8 cellular contexts compared by ENCODE assay signal in the genomic region with DNA sequence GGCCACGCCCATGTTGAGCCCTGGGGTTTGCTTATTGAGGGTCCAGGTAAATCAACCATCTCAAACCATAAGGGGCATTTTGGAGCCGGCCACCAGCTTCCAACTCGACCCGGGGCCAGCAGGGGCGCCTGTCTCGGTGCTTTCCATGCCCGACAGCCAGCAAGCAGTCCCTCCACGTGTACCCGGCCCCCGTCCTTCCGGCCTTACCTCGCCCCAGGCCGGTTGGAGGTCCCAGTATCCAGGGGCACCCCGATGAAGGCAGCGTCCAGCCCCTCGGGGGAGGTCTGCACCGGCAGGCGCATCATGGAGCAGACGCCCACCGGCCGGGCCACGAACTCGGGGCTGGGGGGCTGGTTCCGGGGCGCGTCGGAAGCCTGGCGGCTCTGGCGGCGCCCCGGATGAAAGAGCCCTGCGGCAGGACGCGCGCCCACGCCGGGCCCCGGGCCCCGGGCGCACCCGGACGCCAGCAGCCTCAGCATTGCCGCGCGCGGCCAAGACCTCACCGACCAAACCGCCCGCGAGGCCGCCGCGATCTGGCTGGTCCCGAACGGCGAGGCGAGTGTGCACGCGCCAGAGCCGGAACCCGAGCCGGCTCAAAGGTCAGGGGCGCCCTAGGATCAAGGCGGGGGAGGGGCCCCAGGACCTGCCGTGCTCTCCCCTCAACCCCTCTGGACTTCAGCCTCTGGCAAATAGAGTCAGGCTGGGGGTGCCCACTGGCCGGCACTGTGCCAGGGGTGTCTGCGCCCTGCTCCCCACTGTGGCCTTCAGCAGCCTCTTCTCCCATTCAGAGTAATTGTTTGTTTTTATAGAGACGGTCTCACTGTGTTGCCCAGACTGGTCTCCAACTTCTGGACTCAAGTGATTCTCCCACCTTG. TPM values are rescaled to one million over a fixed set of nuclear protein-coding genes. Genes with fewer than 3 reads are reported as not detected.
A peak's percentile ranks its signal among the peaks of the same experiment; 100 is the strongest.
DNase-seq lines count a peak whose midpoint lies in the region; ATAC-seq and TF ChIP-seq lines count a peak whose summit lies in the region.

AGMAT (minus strand) TSS at position 563 of the 875 bp plus-strand sequence; CDS start at position 479, 84 bp downstream.

- no peaks in the 10 kb centered on the region for H3F3A ChIP-seq in DOHH2 (ENCODE audit: control insufficient read depth, insufficient read depth)
- H3F3A ChIP-seq in PC-3 (ENCODE audit: low read length, unreplicated experiment), result no peaks in the 10 kb centered on the region

- H3K27ac ChIP-seq in DOHH2 (ENCODE audit: low read depth, low read length) (no peak within 1 kb of the TSS), H9 (ENCODE audit: insufficient read length, low read depth, low read length) (no peak within 1 kb of the TSS), PC-3 (ENCODE audit: low read length) (0 out of 2 replicates have a peak within 1 kb of the TSS, but pooled peaks have one; percentile 14)

- H3K9me3 ChIP-seq in DOHH2 (ENCODE audit: control insufficient read depth, insufficient read depth, low read length) (no peaks in the 10 kb centered on the region; the same call in 1 of the 2 replicates), H9 (ENCODE audit: control insufficient read depth, low read depth, low read length) (no peaks in the 10 kb centered on the region), PC-3 (ENCODE audit: low read length) (no peaks in the 10 kb centered on the region)

- no peaks in the 10 kb centered on the region for H3K79me2 ChIP-seq in DOHH2 (ENCODE audit: control insufficient read depth, low read length)
- H3K79me2 ChIP-seq in H9 (ENCODE audit: insufficient read depth, low read length), result no peaks in the 10 kb centered on the region
- no peaks in the 10 kb centered on the region for H3K79me2 ChIP-seq in PC-3 (ENCODE audit: low read length)

- peaks cover 4 to 5% of the 10 kb centered on the region in 2 experiments for H3K4me1 Mint-ChIP-seq in H9

- H3K9ac ChIP-seq in H9 (ENCODE audit: extremely low read depth, insufficient read length, low read length), result no peak within 1 kb of the TSS
- H3K9ac ChIP-seq in PC-3 (ENCODE audit: low read length), result peak within 1 kb of the TSS; percentile 85

- peaks cover 3% of the 10 kb centered on the region for H3K27me3 Mint-ChIP-seq in H9 (ENCODE audit: low read depth)

- H2BK120ac ChIP-seq in H9 (ENCODE audit: low read depth, low read length, poor library complexity, severe bottlenecking), result no peak within 1 kb of the TSS

- H4K91ac ChIP-seq in H9 (ENCODE audit: insufficient read length, low read depth, low read length), result no peak within 1 kb of the TSS

- no peak within 1 kb of the TSS for H4K8ac ChIP-seq in H9 (replicated peaks; ENCODE audit: insufficient read length, low read depth, low read length)

- no peak within 1 kb of the TSS; a peak in 1 of 7 replicates for H3K27ac Mint-ChIP-seq in H9

- H2AK5ac ChIP-seq in H9 (ENCODE audit: insufficient read length, low read length), result no peak within 1 kb of the TSS

- H3K4me1 ChIP-seq in DOHH2 (ENCODE audit: control insufficient read depth, low read length) (peaks cover 17% of the 10 kb centered on the region), H9 (ENCODE audit: insufficient read depth, low read length) (no peaks in the 10 kb centered on the region), PC-3 (ENCODE audit: insufficient read depth, low read length) (no peaks in the 10 kb centered on the region)

- no TSS peak for BruUV-seq in PC-3 (replicated peaks; lab: Mats Ljungman, UMichigan)

- intact Hi-C loops in PC-3 (cut with micrococcal nuclease) (no loop called here), left ventricle myocardium superior (cut with micrococcal nuclease) (no loop called here)

- H2BK15ac ChIP-seq in H9 (ENCODE audit: low read depth, low read length), result no peak within 1 kb of the TSS

- no peak within 1 kb of the TSS for H2BK12ac ChIP-seq in H9 (ENCODE audit: insufficient read length, low read depth, low read length)

- POLR2A ChIA-PET in PC-3 (lab: Charles Lee; ENCODE audit: unreplicated experiment), result no interaction called here

- H2BK20ac ChIP-seq in H9 (ENCODE audit: low read depth, low read length, poor library complexity, severe bottlenecking), result no peak within 1 kb of the TSS

- CTCF ChIA-PET in PC-3 (lab: Charles Lee), result interaction anchor here (0.9 kb wide), 1 partner anchor 11 kb away, joined by 5 read pairs; no protein-coding TSS in a partner anchor

- peak within 1 kb of the TSS; percentile 93 for H3K14ac ChIP-seq in H9 (ENCODE audit: insufficient read depth, low read length)

- H4K5ac ChIP-seq in H9 (ENCODE audit: insufficient read length, low read depth, low read length), result no peak within 1 kb of the TSS

- H3K4me3 ChIP-seq in DOHH2 (ENCODE audit: low read length) (peak within 1 kb of the TSS; percentile 73), PC-3 (ENCODE audit: low read length) (peak within 1 kb of the TSS; percentile 75), skeletal muscle cell (ENCODE audit: low read depth, low read length) (peak within 1 kb of the TSS; percentile 46)

- peaks cover 0 to 5% (median 0%) of the 10 kb centered on the region in 3 experiments; a peak in 2 of 7 replicates for H3K36me3 Mint-ChIP-seq in H9 (ENCODE audit: insufficient read depth in 1 of 3, low read depth in 3 of 3)

- H3K4ac ChIP-seq in H9 (ENCODE audit: low read depth, low read length), result no peak within 1 kb of the TSS

- H3K18ac ChIP-seq in H9 (ENCODE audit: insufficient read length, low read depth, low read length), result peak within 1 kb of the TSS; percentile 93

- no peak for TF ChIP-seq CTCF in DOHH2 (IDR thresholded peaks at IDR 0.05; ENCODE audit: low read depth, low read length, poor library complexity, severe bottlenecking)
- peak; percentile 71 for TF ChIP-seq CTCF in H9 (conservative IDR thresholded peaks at IDR 0.05)
- TF ChIP-seq CTCF in PC-3 (conservative IDR thresholded peaks at IDR 0.05; ENCODE audit: low read depth, low read length), result peak; percentile 44

- ATAC-seq in PC-3 (peak; percentile 82), left ventricle myocardium superior (peak; percentile 70), GM21515 (IDR thresholded peaks at IDR 0.05; ENCODE audit: unreplicated experiment) (no peak)

- H3K9me2 ChIP-seq in DOHH2 (replicated peaks; ENCODE audit: control insufficient read depth, low read length) (no peaks in the 10 kb centered on the region), PC-3 (replicated peaks; ENCODE audit: low read length) (no peaks in the 10 kb centered on the region)

- no peak within 1 kb of the TSS for H3K56ac ChIP-seq in H9 (ENCODE audit: insufficient read length, low read depth, low read length)

- peak; percentile 91 for DNase-seq in H9
- DNase-seq in PC-3, result peak; percentile 37
- peak; percentile 37 for DNase-seq in activated gamma-delta T cell treated with anti-CD3 and anti-CD28 coated beads, Interleukin-2, amount 50 U/mL, for 16 hours (ENCODE audit: low read depth)
- peak; percentile 55 for DNase-seq in left ventricle myocardium superior
- no peak for DNase-seq in skeletal muscle cell (ENCODE audit: low read depth)
- DNase-seq in NCI-H524 (lab: John Stamatoyannopoulos, UW), result no peak

- H4K20me1 ChIP-seq in DOHH2 (ENCODE audit: control insufficient read depth, insufficient read depth, low read depth, low read length) (no peaks in the 10 kb centered on the region), H9 (ENCODE audit: control insufficient read depth, insufficient read depth, insufficient read length) (no peaks in the 10 kb centered on the region), PC-3 (ENCODE audit: low read length) (no peaks in the 10 kb centered on the region)

- H3K9me3 Mint-ChIP-seq in H9, result no peaks in the 10 kb centered on the region

- H3K23ac ChIP-seq in H9 (ENCODE audit: insufficient read length, low read depth, low read length), result no peak within 1 kb of the TSS

- peaks cover 3% of the 10 kb centered on the region for H3K27me3 ChIP-seq in DOHH2 (ENCODE audit: control insufficient read depth, low read length)
- H3K27me3 ChIP-seq in H9 (ENCODE audit: insufficient read depth, low read length), result no peaks in the 10 kb centered on the region
- H3K27me3 ChIP-seq in PC-3 (ENCODE audit: low read length), result no peaks in the 10 kb centered on the region

- H2AFZ ChIP-seq in H9 (ENCODE audit: low read length) (no peak within 1 kb of the TSS), PC-3 (ENCODE audit: low read length) (peak within 1 kb of the TSS; percentile 96)

- no peaks in the 10 kb centered on the region for H3K23me2 ChIP-seq in H9 (ENCODE audit: insufficient read length, low read depth, low read length, poor library complexity, severe bottlenecking)

- peak within 1 kb of the TSS; percentile 62 to 76 for H3K4me3 Mint-ChIP-seq in H9

- H3K4me2 ChIP-seq in DOHH2 (ENCODE audit: low read length) (peak within 1 kb of the TSS; percentile 95), H9 (ENCODE audit: insufficient read depth, insufficient read length, low read length) (peak within 1 kb of the TSS; percentile 43), PC-3 (ENCODE audit: low read length) (peak within 1 kb of the TSS; percentile 96)

- no CpG with 5 or more reads among the region's 68 CpGs for WGBS in H9 (ENCODE audit: extremely low coverage, insufficient read length, low lambda C conversion rate)

- no peaks in the 10 kb centered on the region for H3K79me1 ChIP-seq in H9 (ENCODE audit: insufficient read depth, low read depth, low read length, poor library complexity, severe bottlenecking)

- H3K36me3 ChIP-seq in DOHH2 (ENCODE audit: control insufficient read depth, low read length), result no peaks in the 10 kb centered on the region
- H3K36me3 ChIP-seq in PC-3 (ENCODE audit: low read depth, low read length), result no peaks in the 10 kb centered on the region

- H3T11ph ChIP-seq in H9 (ENCODE audit: low read length), result no peak within 1 kb of the TSS

- no peak within 1 kb of the TSS for H2BK5ac ChIP-seq in H9 (ENCODE audit: insufficient read length, low read length)

RNA-seq across cellular contexts. Expression of gene AGMAT, which starts in this region (rescaled TPM):
- total RNA-seq in H9 (2021), result 4.0 TPM in 2 replicates
- total RNA-seq in PC-3 (2014; rRNA removed), result 8.2 and 9.4 TPM in 2 replicates
- not detected for total RNA-seq in left ventricle myocardium superior

Comparison
In these comparisons a context has a peak if more than half of its experiments do, and no peak if none do; other contexts are left out.
1. Peak in DNase-seq and ATAC-seq in left ventricle myocardium superior; RNA of the gene not detected or under 1 TPM.
2. H3K4me2 ChIP-seq: peak in every context shown above with its lines; median percentile 96 in PC-3; 95 in DOHH2; 43 in H9.
3. DNase-seq: peak in H9 (single experiment), PC-3 (single experiment) and activated gamma-delta T cell treated with anti-CD3 and anti-CD28 coated beads, Interleukin-2, amount 50 U/mL, for 16 hours (single experiment); none in skeletal muscle cell (single experiment) and NCI-H524 (0 of 2).
4. Peak in every context shown above with its lines, with median percentiles within 50 percentile points of each other: H3K4me3 ChIP-seq.